Comparison of ENCODE assay signal across 37 cellular contexts in the genomic region with DNA sequence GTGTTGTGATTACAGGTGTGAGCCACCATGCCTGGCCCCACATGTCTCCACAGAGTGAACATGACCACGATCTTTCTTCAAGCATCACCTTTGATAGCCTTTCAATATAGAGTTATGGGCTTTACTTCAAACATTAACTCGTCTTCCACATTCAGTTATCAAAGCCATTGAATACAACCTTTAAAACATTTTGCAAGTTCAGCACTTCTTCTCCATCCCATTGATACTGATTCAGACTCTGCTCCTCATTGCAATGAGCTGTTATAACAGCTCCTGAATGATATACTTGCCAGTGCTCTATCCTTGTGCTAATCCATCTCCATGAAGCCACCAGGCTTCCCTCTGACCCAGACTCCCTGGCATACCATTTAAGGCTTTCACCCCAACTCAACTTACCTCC.
"Had no signal": no experiment of that assay in that cellular context is flagged by ENCODE, and none has a peak within 500 bp of the region (broad histone marks: within the 10 kb centered on the region; RNA-seq: fewer than 3 reads in every experiment).

No MANE protein-coding gene starts in this region.

- ATAC-seq: activated CD4-positive, alpha-beta T cell treated with anti-CD3 and anti-CD28 coated beads for 36 hours; activated CD4-positive, CD25-positive, alpha-beta regulatory T cell treated with anti-CD3 and anti-CD28 coated beads, Interleukin-2, amount 50 U/mL, for 24 hours; activated CD8-positive, alpha-beta memory T cell treated with anti-CD3 and anti-CD28 coated beads, Interleukin-2, amount 10 ng/mL, durations not matched to agents 7 days and 5 days; activated CD8-positive, alpha-beta T cell treated with anti-CD3 and anti-CD28 coated beads, Interleukin-2, amount 10 ng/mL, durations not matched to agents 7 days and 5 days; activated naive CD4-positive, alpha-beta T cell treated with anti-CD3 and anti-CD28 coated beads, Interleukin-2, amount 50 U/mL, for 72 hours; body of pancreas; WTC11 had no signal

- H3K27me3 ChIP-seq: adrenal gland, body of pancreas, brain microvascular endothelial cell, breast epithelium had no signal

- H3K4me1 Mint-ChIP-seq: activated CD4-positive, alpha-beta memory T cell treated with anti-CD3 and anti-CD28 coated beads, Interleukin-2, amount 10 ng/mL, durations not matched to agents 7 days and 5 days; activated CD4-positive, alpha-beta T cell treated with anti-CD3 and anti-CD28 coated beads, Interleukin-2, amount 10 ng/mL, durations not matched to agents 7 days and 5 days; activated CD8-positive, alpha-beta memory T cell treated with anti-CD3 and anti-CD28 coated beads, Interleukin-2, amount 10 ng/mL, durations not matched to agents 7 days and 5 days; activated naive CD4-positive, alpha-beta T cell treated with anti-CD3 and anti-CD28 coated beads, Interleukin-2, amount 10 ng/mL, durations not matched to agents 7 days and 5 days; activated naive CD8-positive, alpha-beta T cell treated with anti-CD3 and anti-CD28 coated beads for 36 hours; WTC11 had no signal

- H3K27ac ChIP-seq: adrenal gland, body of pancreas, brain microvascular endothelial cell, breast epithelium, WERI-Rb-1 had no signal

- H3K36me3 ChIP-seq: adrenal gland, brain microvascular endothelial cell, breast epithelium, WERI-Rb-1 had no signal

- H3K27me3 Mint-ChIP-seq: activated CD4-positive, alpha-beta T cell treated with anti-CD3 and anti-CD28 coated beads for 36 hours; activated CD4-positive, alpha-beta T cell treated with anti-CD3 and anti-CD28 coated beads, Interleukin-2, amount 10 ng/mL, durations not matched to agents 7 days and 5 days had no signal

- H3K36me3 Mint-ChIP-seq: activated CD8-positive, alpha-beta memory T cell treated with anti-CD3 and anti-CD28 coated beads, Interleukin-2, amount 10 ng/mL, durations not matched to agents 7 days and 5 days; activated naive CD4-positive, alpha-beta T cell treated with anti-CD3 and anti-CD28 coated beads, Interleukin-2, amount 10 ng/mL, durations not matched to agents 7 days and 5 days; activated naive CD4-positive, alpha-beta T cell treated with anti-CD3 and anti-CD28 coated beads, Interleukin-2, amount 50 U/mL, for 72 hours; activated naive CD8-positive, alpha-beta T cell treated with anti-CD3 and anti-CD28 coated beads for 36 hours; WTC11 had no signal

- H3K4me3 ChIP-seq: adrenal gland, body of pancreas, breast epithelium had no signal

- H3K4me3 Mint-ChIP-seq: activated CD4-positive, alpha-beta memory T cell treated with anti-CD3 and anti-CD28 coated beads, Interleukin-2, amount 10 ng/mL, durations not matched to agents 7 days and 5 days; activated CD4-positive, alpha-beta T cell treated with anti-CD3 and anti-CD28 coated beads for 36 hours; activated CD4-positive, alpha-beta T cell treated with anti-CD3 and anti-CD28 coated beads, Interleukin-2, amount 10 ng/mL, durations not matched to agents 7 days and 5 days; activated CD8-positive, alpha-beta memory T cell treated with anti-CD3 and anti-CD28 coated beads, Interleukin-2, amount 10 ng/mL, durations not matched to agents 7 days and 5 days; activated CD8-positive, alpha-beta T cell treated with anti-CD3 and anti-CD28 coated beads, Interleukin-2, amount 10 ng/mL, durations not matched to agents 7 days and 5 days; activated naive CD4-positive, alpha-beta T cell treated with anti-CD3 and anti-CD28 coated beads, Interleukin-2, amount 10 ng/mL, durations not matched to agents 7 days and 5 days; activated naive CD8-positive, alpha-beta T cell treated with anti-CD3 and anti-CD28 coated beads for 36 hours; activated T-cell treated with anti-CD3 and anti-CD28 coated beads, Interleukin-2, amount 50 U/mL, for 24 hours; T-helper 1 cell treated with Interleukin-12 subunit alpha and Interleukin-12 subunit beta and Interleukin-4 antibody, amounts not matched to agents 30 μg/mL and 1 μg/mL, for 36 hours; T-helper 2 cell treated with Interferon-gamma antibody and Interleukin-4, amounts not matched to agents 5 μg/mL and 100 μg/mL, for 36 hours; WTC11 had no signal

- DNase-seq: activated CD4-positive, alpha-beta memory T cell treated with anti-CD3 and anti-CD28 coated beads, Interleukin-2, amount 10 ng/mL, durations not matched to agents 7 days and 5 days; activated CD4-positive, alpha-beta T cell treated with anti-CD3 and anti-CD28 coated beads for 1 hour; activated CD4-positive, alpha-beta T cell treated with anti-CD3 and anti-CD28 coated beads for 36 hours; activated CD4-positive, alpha-beta T cell treated with anti-CD3 and anti-CD28 coated beads for 48 hours; activated CD4-positive, alpha-beta T cell treated with anti-CD3 and anti-CD28 coated beads, Interleukin-2, amount 10 ng/mL, durations not matched to agents 7 days and 5 days; activated CD4-positive, alpha-beta T cell treated with anti-CD3 and anti-CD28 coated beads, Interleukin-2, amount 50 U/mL, for 48 hours; activated CD4-positive, CD25-positive, alpha-beta regulatory T cell; activated CD8-positive, alpha-beta memory T cell treated with anti-CD3 and anti-CD28 coated beads for 24 hours; activated CD8-positive, alpha-beta memory T cell treated with anti-CD3 and anti-CD28 coated beads, Interleukin-2, amount 10 ng/mL, durations not matched to agents 7 days and 5 days; activated CD8-positive, alpha-beta memory T cell treated with anti-CD3 and anti-CD28 coated beads, Interleukin-2, amount 50 U/mL, for 48 hours; activated CD8-positive, alpha-beta T cell treated with anti-CD3 and anti-CD28 coated beads, Interleukin-2, amount 10 ng/mL, durations not matched to agents 7 days and 5 days; activated effector memory CD4-positive, alpha-beta T cell treated with Interleukin-2 at 50 U/mL for 16 hours; activated gamma-delta T cell; activated naive CD4-positive, alpha-beta T cell treated with anti-CD3 and anti-CD28 coated beads, Interleukin-2, amount 10 ng/mL, durations not matched to agents 7 days and 5 days; activated naive CD4-positive, alpha-beta T cell treated with Interleukin-2 at 50 U/mL for 16 hours; activated naive CD8-positive, alpha-beta T cell treated with anti-CD3 and anti-CD28 coated beads for 36 hours; activated T-cell treated with anti-CD3 and anti-CD28 coated beads, Interleukin-2, amount 50 U/mL, for 24 hours; activated T-cell treated with anti-CD3 and anti-CD28 coated beads, Interleukin-2, amount 50 U/mL, for 48 hours; adrenal gland; amniotic stem cell; aorta; body of pancreas; central memory CD4-positive, alpha-beta T cell; T-helper 2 cell; T-helper 9 cell; WERI-Rb-1 had no signal

- H3K4me1 ChIP-seq: breast epithelium had no signal

- H3K9me3 Mint-ChIP-seq: activated T-helper 2 cell treated with anti-CD3 and anti-CD28 coated beads, Interferon-gamma antibody, Interleukin-2, Interleukin-4, amounts not matched to agents 10 μg/mL and 5 μg/mL and 100 μg/mL, durations not matched to agents 14 hours and 24 hours and 36 hours; T-helper 2 cell treated with Interferon-gamma antibody and Interleukin-4, amounts not matched to agents 5 μg/mL and 100 μg/mL, for 36 hours had no signal

- H3K9me3 ChIP-seq: adrenal gland, body of pancreas had no signal

- FAIRE-seq: astrocyte, colon, TTC549 had no signal

- H3K27ac Mint-ChIP-seq: activated CD4-positive, alpha-beta memory T cell treated with anti-CD3 and anti-CD28 coated beads, Interleukin-2, amount 10 ng/mL, durations not matched to agents 7 days and 5 days; activated CD4-positive, alpha-beta T cell treated with anti-CD3 and anti-CD28 coated beads for 36 hours; activated CD4-positive, alpha-beta T cell treated with anti-CD3 and anti-CD28 coated beads, Interleukin-2, amount 10 ng/mL, durations not matched to agents 7 days and 5 days; activated CD8-positive, alpha-beta memory T cell treated with anti-CD3 and anti-CD28 coated beads, Interleukin-2, amount 10 ng/mL, durations not matched to agents 7 days and 5 days; activated CD8-positive, alpha-beta T cell treated with anti-CD3 and anti-CD28 coated beads, Interleukin-2, amount 10 ng/mL, durations not matched to agents 7 days and 5 days; activated naive CD4-positive, alpha-beta T cell treated with anti-CD3 and anti-CD28 coated beads, Interleukin-2, amount 10 ng/mL, durations not matched to agents 7 days and 5 days; activated naive CD4-positive, alpha-beta T cell treated with anti-CD3 and anti-CD28 coated beads, Interleukin-2, amount 50 U/mL, for 72 hours; activated naive CD8-positive, alpha-beta T cell treated with anti-CD3 and anti-CD28 coated beads for 36 hours; activated T-cell treated with anti-CD3 and anti-CD28 coated beads, Interleukin-2, amount 50 U/mL, for 24 hours; activated T-helper 2 cell treated with anti-CD3 and anti-CD28 coated beads, Interferon-gamma antibody, Interleukin-2, Interleukin-4, amounts not matched to agents 10 μg/mL and 5 μg/mL and 100 μg/mL, durations not matched to agents 14 hours and 24 hours and 36 hours; T-helper 1 cell treated with Interleukin-12 subunit alpha and Interleukin-12 subunit beta and Interleukin-4 antibody, amounts not matched to agents 30 μg/mL and 1 μg/mL, for 36 hours; T-helper 2 cell treated with Interferon-gamma antibody and Interleukin-4, amounts not matched to agents 5 μg/mL and 100 μg/mL, for 36 hours; WTC11 had no signal
